Comparison of ENCODE assay signal across 8 cellular contexts in the genomic region with DNA sequence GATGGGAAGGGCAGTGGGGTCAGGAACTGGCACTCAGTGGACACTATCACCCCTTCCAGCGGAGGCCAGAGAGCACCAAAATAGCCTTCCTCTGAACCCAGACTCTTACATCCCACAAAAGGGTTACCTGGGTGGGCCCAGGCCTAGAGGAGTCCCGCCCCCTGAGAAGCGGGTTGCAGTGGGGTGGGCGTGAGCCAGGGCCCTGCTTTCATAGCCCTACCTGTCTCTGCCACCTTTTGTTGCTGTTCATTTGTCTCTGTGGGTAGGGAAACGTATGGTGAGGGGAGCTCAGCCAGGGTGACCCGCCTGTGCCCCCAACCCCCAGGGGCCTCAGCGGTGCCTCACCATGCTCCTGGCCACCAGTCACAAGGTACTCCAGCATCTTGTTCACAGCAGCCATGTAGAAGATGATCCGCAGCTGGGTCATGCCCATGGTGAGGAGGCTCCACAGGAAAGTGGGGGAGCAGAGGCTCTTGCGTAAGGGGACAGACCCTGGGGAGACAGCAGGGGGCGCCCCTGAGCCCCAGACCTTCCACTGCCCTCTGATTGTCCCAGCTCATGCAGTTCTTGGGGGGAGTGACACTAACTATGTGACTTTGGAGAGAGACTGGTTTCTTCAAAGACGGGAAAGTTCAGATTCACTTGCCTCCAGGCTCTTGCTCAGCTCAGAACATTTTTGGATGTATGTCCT. TPM values are rescaled to one million over a fixed set of nuclear protein-coding genes. Genes with fewer than 3 reads are reported as not detected.
DNase-seq lines count a peak whose midpoint lies in the region; ATAC-seq and TF ChIP-seq lines count a peak whose summit lies in the region.

No MANE protein-coding gene starts in this region.

- no peak overlapping the region for H3K27ac Mint-ChIP-seq in CD8-positive, alpha-beta T cell

- H3K9me3 Mint-ChIP-seq in CD8-positive, alpha-beta T cell: no peaks in the 10 kb centered on the region

- no peaks in the 10 kb centered on the region for H3K9me3 ChIP-seq in CD8-positive, alpha-beta T cell (ENCODE audit: low read length)
- H3K9me3 ChIP-seq in WERI-Rb-1 (ENCODE audit: severe bottlenecking) (no peaks in the 10 kb centered on the region), neuronal stem cell (replicated peaks in 1 of 2; ENCODE audit: control insufficient read depth in 2 of 2, insufficient read depth in 1 of 2, low read depth in 1 of 2, low read length in 2 of 2) (no peaks in the 10 kb centered on the region)

- H3K4me3 ChIP-seq in CD8-positive, alpha-beta T cell (ENCODE audit: low read depth, low read length): no peak overlapping the region
- no peak overlapping the region for H3K4me3 ChIP-seq in WERI-Rb-1 (ENCODE audit: low read depth, low read length)
- H3K4me3 ChIP-seq in neuronal stem cell (ENCODE audit: low read length in 2 of 2): no peak overlapping the region

- peak overlapping the region; percentile 92 for H2AK5ac ChIP-seq in neuronal stem cell (ENCODE audit: low read depth, low read length)

- peak; percentile 57 for TF ChIP-seq CTCF in CD8-positive, alpha-beta T cell (IDR thresholded peaks at IDR 0.05)
- peak; percentile 93 for TF ChIP-seq CTCF in WERI-Rb-1 (IDR thresholded peaks at IDR 0.05; ENCODE audit: low read depth, low read length)

- H2BK120ac ChIP-seq in neuronal stem cell (ENCODE audit: low read depth, low read length): no peak overlapping the region

- POLR2A ChIA-PET in CD8-positive, alpha-beta T cell (lab: Charles Lee): interaction anchor here (0.9 kb wide), 1 partner anchor 36 kb away, joined by 4 read pairs; no protein-coding TSS in a partner anchor

- peak overlapping the region; percentile 27 for H3K23ac ChIP-seq in neuronal stem cell (ENCODE audit: low read depth, low read length, poor library complexity)

- no peak overlapping the region for H4K8ac ChIP-seq in neuronal stem cell (ENCODE audit: low read depth, low read length)

- no peak overlapping the region for H2AFZ ChIP-seq in neuronal stem cell (ENCODE audit: low read length)

- WGBS in neuronal stem cell (ENCODE audit: extremely low coverage in 2 of 2, insufficient read length in 2 of 2, insufficient replicate concordance in 1 of 2), 2 donors: no CpG with 5 or more reads among the region's 11 CpGs

- ATAC-seq in CD8-positive, alpha-beta T cell: peak; percentile 51
- ATAC-seq in HG02759 (IDR thresholded peaks at IDR 0.05; ENCODE audit: unreplicated experiment) (peak; percentile 47), GM21723 (IDR thresholded peaks at IDR 0.05; ENCODE audit: unreplicated experiment) (no peak)

- H3K79me1 ChIP-seq in neuronal stem cell (ENCODE audit: low read depth, low read length): no peaks in the 10 kb centered on the region

- H3K4me1 Mint-ChIP-seq in CD8-positive, alpha-beta T cell (ENCODE audit: low read depth): no peaks in the 10 kb centered on the region

- H3K27me3 Mint-ChIP-seq in CD8-positive, alpha-beta T cell (ENCODE audit: low read depth): peaks cover 12% of the 10 kb centered on the region

- no peak overlapping the region for H3K4me3 Mint-ChIP-seq in CD8-positive, alpha-beta T cell

- no peak overlapping the region for H2BK12ac ChIP-seq in neuronal stem cell (ENCODE audit: low read length)

- peaks cover 15% of the 10 kb centered on the region for H3K36me3 ChIP-seq in CD8-positive, alpha-beta T cell (ENCODE audit: insufficient read depth, low read length)
- H3K36me3 ChIP-seq in WERI-Rb-1: no peaks in the 10 kb centered on the region
- no peaks in the 10 kb centered on the region for H3K36me3 ChIP-seq in neuronal stem cell (replicated peaks in 1 of 2; ENCODE audit: control insufficient read depth in 2 of 2, insufficient read depth in 2 of 2, low read length in 2 of 2)

- intact Hi-C loops in CD8-positive, alpha-beta T cell (cut with DNase I, micrococcal nuclease): loop anchor here (2.0 to 10.0 kb wide), 4 partner anchors 23 to 1031 kb away; partner anchors contain the start of genes SLC43A1 (in 1 of the 2) and UBE2L6 (in 1 of the 2)

- CTCF ChIA-PET in CD8-positive, alpha-beta T cell (lab: Charles Lee): interaction anchor here (0.7 to 17.0 kb wide), 11 partner anchors 11 to 146 kb away, joined by 3 to 755 read pairs (median 4); partner anchors contain the start of genes SLC43A1, TIMM10 and UBE2L6

- no peak overlapping the region for H3K27ac ChIP-seq in CD8-positive, alpha-beta T cell (ENCODE audit: low read depth, low read length)
- H3K27ac ChIP-seq in WERI-Rb-1 (no peak overlapping the region), neuronal stem cell (replicated peaks; ENCODE audit: low read length) (no peak overlapping the region)

- H3K14ac ChIP-seq in neuronal stem cell (ENCODE audit: low read length): no peak overlapping the region

- peaks cover 59% of the 10 kb centered on the region for H3K36me3 Mint-ChIP-seq in CD8-positive, alpha-beta T cell

- H2BK15ac ChIP-seq in neuronal stem cell (ENCODE audit: low read length): peak overlapping the region; percentile 33

- no peak overlapping the region for H3K18ac ChIP-seq in neuronal stem cell (ENCODE audit: low read length)

- peak in 4 of 7 experiments; percentile 33 to 64 (median 50) for DNase-seq in CD8-positive, alpha-beta T cell
- DNase-seq in WERI-Rb-1: peak; percentile 64
- peak; percentile 24 for DNase-seq in effector CD4-positive, alpha-beta T cell
- DNase-seq in neuronal stem cell (ENCODE audit: low spot score): peak; percentile 43
- DNase-seq in globus pallidus (ENCODE audit: low spot score): no peak
- DNase-seq in C1 segment of cervical spinal cord (lab: John Stamatoyannopoulos, UW): no peak

- H4K91ac ChIP-seq in neuronal stem cell (ENCODE audit: low read depth, low read length, poor library complexity): no peak overlapping the region

- no peaks in the 10 kb centered on the region for H3K27me3 ChIP-seq in CD8-positive, alpha-beta T cell (ENCODE audit: insufficient read depth, low read length)
- H3K27me3 ChIP-seq in WERI-Rb-1 (ENCODE audit: insufficient read depth, low read depth, severe bottlenecking): no peaks in the 10 kb centered on the region
- H3K27me3 ChIP-seq in neuronal stem cell (ENCODE audit: control insufficient read depth in 3 of 3, insufficient read depth in 3 of 3, low read depth in 1 of 3, low read length in 3 of 3): no peaks in the 10 kb centered on the region

- no peak overlapping the region for H3K4me2 ChIP-seq in neuronal stem cell (ENCODE audit: insufficient read depth, low read length, poor library complexity, severe bottlenecking)

- no peaks in the 10 kb centered on the region for H3K4me1 ChIP-seq in CD8-positive, alpha-beta T cell (ENCODE audit: insufficient read depth, low read length)
- peaks cover 5 to 12% of the 10 kb centered on the region in 2 donors for H3K4me1 ChIP-seq in neuronal stem cell (ENCODE audit: control insufficient read depth in 2 of 2, insufficient read depth in 1 of 2, low read depth in 1 of 2, low read length in 2 of 2)

- H2BK5ac ChIP-seq in neuronal stem cell (ENCODE audit: low read length): no peak overlapping the region

- H3K9ac ChIP-seq in neuronal stem cell (ENCODE audit: low read depth, low read length, poor library complexity): no peak overlapping the region

- H3K4ac ChIP-seq in neuronal stem cell (ENCODE audit: low read length): no peak overlapping the region

RNA-seq across cellular contexts. Expression of gene SLC43A1, which starts 24.0 kb away (rescaled TPM):
- total RNA-seq in CD8-positive, alpha-beta T cell: 1 to 10 TPM; 4.4 to 7.5 TPM
- polyA plus RNA-seq in neuronal stem cell (2013, experiment 1 of 2): 0.63 TPM
- 0.73 TPM for polyA plus RNA-seq in neuronal stem cell (2013, experiment 2 of 2)

RNA-seq across cellular contexts. Expression of gene RTN4RL2, which starts 31.2 kb away (rescaled TPM):
- under 1 TPM; 0.16 to 0.31 TPM for total RNA-seq in CD8-positive, alpha-beta T cell
- polyA plus RNA-seq in neuronal stem cell (2013, experiment 1 of 2): 6.6 TPM
- polyA plus RNA-seq in neuronal stem cell (2013, experiment 2 of 2): 6.8 TPM

RNA-seq across cellular contexts. Expression of gene TIMM10, which starts 39.0 kb away (rescaled TPM):
- total RNA-seq in CD8-positive, alpha-beta T cell: 10 to 100 TPM; 16.4 to 18.9 TPM
- 61.5 TPM for polyA plus RNA-seq in neuronal stem cell (2013, experiment 1 of 2)
- 58.6 TPM for polyA plus RNA-seq in neuronal stem cell (2013, experiment 2 of 2)

RNA-seq across cellular contexts. Expression of gene SMTNL1, which starts 45.9 kb away (rescaled TPM):
- not detected for total RNA-seq in CD8-positive, alpha-beta T cell
- 0.26 TPM for polyA plus RNA-seq in neuronal stem cell (2013, experiment 1 of 2)
- 0.18 TPM for polyA plus RNA-seq in neuronal stem cell (2013, experiment 2 of 2)

Comparison
In these comparisons a context has a peak if more than half of its experiments do, and no peak if none do; other contexts are left out.
1. DNase-seq: peak in CD8-positive, alpha-beta T cell (4 of 7), WERI-Rb-1 (single experiment), effector CD4-positive, alpha-beta T cell (single experiment) and neuronal stem cell (single experiment); none in globus pallidus (single experiment) and C1 segment of cervical spinal cord (0 of 14).